Comparison of ENCODE assay signal across 17 cellular contexts in genomic region chr14:22281322-22281977, GRCh38.
DNase-seq lines count a peak whose midpoint lies in the region; ATAC-seq, FAIRE-seq and TF ChIP-seq lines count a peak whose summit lies in the region.
"Had no signal": no experiment of that assay in that cellular context is flagged by ENCODE, and none has a peak within 500 bp of the region (broad histone marks: within the 10 kb centered on the region; RNA-seq: fewer than 3 reads in every experiment).

No MANE protein-coding gene starts in this region.

- peak overlapping the region; percentile 58 for H2AFZ ChIP-seq in IMR-90 (replicated peaks; ENCODE audit: low read length, poor library complexity)

- H3K56ac ChIP-seq in IMR-90 (ENCODE audit: extremely low read depth, insufficient read depth, low read length): no peak overlapping the region

- no peak overlapping the region for H4K5ac ChIP-seq in IMR-90 (ENCODE audit: low read depth, low read length)

- no peak overlapping the region for H2BK5ac ChIP-seq in IMR-90 (ENCODE audit: low read depth, low read length, poor library complexity, severe bottlenecking)

- FAIRE-seq in kidney (lab: Jason Lieb, UNC): no peak
- FAIRE-seq: A204.1, K562 had no signal

- TF ChIP-seq CTCF in IMR-90 (conservative IDR thresholded peaks at IDR 0.05; ENCODE audit: low read depth, low read length): no peak
- TF ChIP-seq CTCF in nephron (IDR thresholded peaks at IDR 0.05; ENCODE audit: unreplicated experiment in 3 of 3): no peak
- no peak for TF ChIP-seq CTCF in kidney (IDR thresholded peaks at IDR 0.05; ENCODE audit: borderline replicate concordance, extremely low read depth, insufficient read depth)
- TF ChIP-seq CTCF in Peyer's patch (IDR thresholded peaks at IDR 0.05): no peak

- H3K27ac Mint-ChIP-seq in T-helper 1 cell treated with Interleukin-12 subunit alpha and Interleukin-12 subunit beta and Interleukin-4 antibody, amounts not matched to agents 30 μg/mL and 1 μg/mL, for 36 hours: peak overlapping the region; percentile 92
- peak overlapping the region; percentile 78 for H3K27ac Mint-ChIP-seq in activated CD4-positive, alpha-beta memory T cell treated with anti-CD3 and anti-CD28 coated beads for 36 hours
- H3K27ac Mint-ChIP-seq in nephron: peak overlapping the region; percentile 13 to 60 (median 39)
- H3K27ac Mint-ChIP-seq: endodermal cell had no signal

- no peaks in the 10 kb centered on the region for H3K36me3 Mint-ChIP-seq in T-helper 1 cell treated with Interleukin-12 subunit alpha and Interleukin-12 subunit beta and Interleukin-4 antibody, amounts not matched to agents 30 μg/mL and 1 μg/mL, for 36 hours (ENCODE audit: low read depth)
- no peaks in the 10 kb centered on the region for H3K36me3 Mint-ChIP-seq in activated CD4-positive, alpha-beta memory T cell treated with anti-CD3 and anti-CD28 coated beads for 36 hours
- no peaks in the 10 kb centered on the region for H3K36me3 Mint-ChIP-seq in nephron (ENCODE audit: low read depth)
- H3K36me3 Mint-ChIP-seq: naive B cell had no signal

- 0 out of 2 replicates have a peak overlapping the region, but pooled peaks have one; percentile 40 for H3K4ac ChIP-seq in IMR-90 (ENCODE audit: low read depth, low read length)

- no peak overlapping the region for H4K8ac ChIP-seq in IMR-90 (ENCODE audit: low read depth in 2 of 2, low read length in 2 of 2)

- intact Hi-C loops in IMR-90 (cut with micrococcal nuclease): no loop called here
- intact Hi-C loops in activated CD4-positive, alpha-beta memory T cell treated with anti-CD3 and anti-CD28 coated beads for 36 hours (cut with micrococcal nuclease): no loop called here
- intact Hi-C loops in kidney (cut with DNase I): no loop called here

- H3K27ac ChIP-seq in IMR-90 (ENCODE audit: insufficient read depth, low read length) (no peak overlapping the region), kidney (ENCODE audit: low read depth in 2 of 2, low read length in 2 of 2) (no peak overlapping the region), Peyer's patch (no peak overlapping the region)

- no peak overlapping the region for H4K91ac ChIP-seq in IMR-90 (ENCODE audit: insufficient read depth, low read depth, low read length)

- H2AK9ac ChIP-seq in IMR-90 (replicated peaks; ENCODE audit: low read depth, low read length, poor library complexity): no peak overlapping the region

- peak overlapping the region; percentile 4; the same call in 1 of the 2 replicates for H3K4me2 ChIP-seq in IMR-90 (ENCODE audit: low read depth, low read length)

- H3K9me1 ChIP-seq in IMR-90 (ENCODE audit: insufficient read depth, low read length): no peaks in the 10 kb centered on the region

- no peaks in the 10 kb centered on the region for H3K27me3 Mint-ChIP-seq in T-helper 1 cell treated with Interleukin-12 subunit alpha and Interleukin-12 subunit beta and Interleukin-4 antibody, amounts not matched to agents 30 μg/mL and 1 μg/mL, for 36 hours (ENCODE audit: low read depth)
- H3K27me3 Mint-ChIP-seq in activated CD4-positive, alpha-beta memory T cell treated with anti-CD3 and anti-CD28 coated beads for 36 hours: no peaks in the 10 kb centered on the region
- H3K27me3 Mint-ChIP-seq in nephron (ENCODE audit: low read depth): no peaks in the 10 kb centered on the region

- no peaks in the 10 kb centered on the region for H3K79me1 ChIP-seq in IMR-90 (ENCODE audit: low read depth in 1 of 2, low read length in 2 of 2)

- H2BK15ac ChIP-seq in IMR-90 (ENCODE audit: low read depth, low read length): no peak overlapping the region

- H3K23ac ChIP-seq in IMR-90 (ENCODE audit: low read depth, low read length): no peak overlapping the region

- no peak overlapping the region for H3K18ac ChIP-seq in IMR-90 (ENCODE audit: low read depth, low read length)

- in situ Hi-C loops in IMR-90 (cut with MboI; ENCODE audit: low sequenced_read_pairs): no loop called here

- H3K36me3 ChIP-seq in IMR-90 (ENCODE audit: control insufficient read depth, insufficient read depth, low read length): no peaks in the 10 kb centered on the region
- H3K36me3 ChIP-seq in kidney (ENCODE audit: control insufficient read depth in 1 of 2, insufficient read depth in 2 of 2, low read length in 2 of 2): no peaks in the 10 kb centered on the region
- H3K36me3 ChIP-seq in Peyer's patch: no peaks in the 10 kb centered on the region

- TF ChIP-seq RAD21 in IMR-90 (IDR thresholded peaks at IDR 0.05; ENCODE audit: low read length): no peak

- peaks cover 1% of the 10 kb centered on the region for H3K4me1 Mint-ChIP-seq in T-helper 1 cell treated with Interleukin-12 subunit alpha and Interleukin-12 subunit beta and Interleukin-4 antibody, amounts not matched to agents 30 μg/mL and 1 μg/mL, for 36 hours (ENCODE audit: low read depth)
- no peaks in the 10 kb centered on the region for H3K4me1 Mint-ChIP-seq in activated CD4-positive, alpha-beta memory T cell treated with anti-CD3 and anti-CD28 coated beads for 36 hours (ENCODE audit: low read depth)
- peaks cover 19% of the 10 kb centered on the region for H3K4me1 Mint-ChIP-seq in nephron
- H3K4me1 Mint-ChIP-seq: endodermal cell had no signal

- peak overlapping the region; percentile 82 for H3K4me3 Mint-ChIP-seq in T-helper 1 cell treated with Interleukin-12 subunit alpha and Interleukin-12 subunit beta and Interleukin-4 antibody, amounts not matched to agents 30 μg/mL and 1 μg/mL, for 36 hours
- H3K4me3 Mint-ChIP-seq in activated CD4-positive, alpha-beta memory T cell treated with anti-CD3 and anti-CD28 coated beads for 36 hours: peak overlapping the region; percentile 66
- peak overlapping the region in 1 of 3 experiments; percentile 32 for H3K4me3 Mint-ChIP-seq in nephron
- H3K4me3 Mint-ChIP-seq: endodermal cell had no signal

- no peaks in the 10 kb centered on the region for H3K27me3 ChIP-seq in IMR-90 (ENCODE audit: control insufficient read depth, insufficient read depth, low read length)
- H3K27me3 ChIP-seq in Peyer's patch: no peaks in the 10 kb centered on the region

- no peaks in the 10 kb centered on the region for H4K20me1 ChIP-seq in IMR-90 (ENCODE audit: insufficient read depth, low read length)

- H3K4me1 ChIP-seq in IMR-90 (ENCODE audit: control insufficient read depth, insufficient read depth, low read length): 0 out of 2 replicates have a peak, but pooled peaks cover 1% of the 10 kb centered on the region
- H3K4me1 ChIP-seq in kidney (ENCODE audit: control insufficient read depth in 1 of 2, insufficient read depth in 1 of 2, low read depth in 1 of 2, low read length in 2 of 2): no peaks in the 10 kb centered on the region
- H3K4me1 ChIP-seq in Peyer's patch: peaks cover 0 to 8% (median 0%) of the 10 kb centered on the region in 4 donors

- H3K9me3 ChIP-seq in IMR-90 (ENCODE audit: control insufficient read depth, insufficient read depth, low read length) (no peaks in the 10 kb centered on the region), kidney (ENCODE audit: control insufficient read depth in 1 of 2, low read length in 2 of 2) (no peaks in the 10 kb centered on the region), Peyer's patch (no peaks in the 10 kb centered on the region)

- WGBS in IMR-90 (ENCODE audit: extremely low coverage in 2 of 2, insufficient read length in 1 of 2), 2 experiments: no CpG with 5 or more reads among the region's 8 CpGs

- dilution Hi-C loops in IMR-90 (cut with HindIII; ENCODE audit: low sequenced_read_pairs, unreplicated experiment): no loop called here

- H3K9ac ChIP-seq in IMR-90 (ENCODE audit: low read depth, low read length): no peak overlapping the region
- no peak overlapping the region for H3K9ac ChIP-seq in kidney (ENCODE audit: low read length in 2 of 2)

- H3K4me3 ChIP-seq in IMR-90 (ENCODE audit: insufficient read depth, low read depth, low read length): no peak overlapping the region
- no peak overlapping the region for H3K4me3 ChIP-seq in kidney (ENCODE audit: low read length in 2 of 2)
- no peak overlapping the region for H3K4me3 ChIP-seq in Peyer's patch
- H3K4me3 ChIP-seq: K562 had no signal

- H2AK5ac ChIP-seq in IMR-90 (ENCODE audit: low read depth, low read length): no peak overlapping the region

- H3K9me3 Mint-ChIP-seq in T-helper 1 cell treated with Interleukin-12 subunit alpha and Interleukin-12 subunit beta and Interleukin-4 antibody, amounts not matched to agents 30 μg/mL and 1 μg/mL, for 36 hours: no peaks in the 10 kb centered on the region
- no peaks in the 10 kb centered on the region for H3K9me3 Mint-ChIP-seq in activated CD4-positive, alpha-beta memory T cell treated with anti-CD3 and anti-CD28 coated beads for 36 hours
- no peaks in the 10 kb centered on the region for H3K9me3 Mint-ChIP-seq in nephron
- H3K9me3 Mint-ChIP-seq: endodermal cell had no signal

- DNase-seq in T-helper 1 cell (no peak), IMR-90 (no peak), kidney (no peak), Peyer's patch (no peak)
- DNase-seq in activated CD4-positive, alpha-beta memory T cell treated with anti-CD3 and anti-CD28 coated beads for 36 hours: no peak
- DNase-seq: activated CD4-positive, alpha-beta T cell treated with anti-CD3 and anti-CD28 coated beads for 48 hours; caudate nucleus; endodermal cell; naive B cell; NCI-H1694; stimulated activated CD4-positive, alpha-beta T cell treated with anti-CD3 and anti-CD28 coated beads, Interleukin-15, amount 100 ng/mL, for 24 hours had no signal

- 0 out of 2 replicates have a peak overlapping the region, but pooled peaks have one; percentile 9 for H3K14ac ChIP-seq in IMR-90 (replicated peaks; ENCODE audit: low read depth, low read length)

- peak overlapping the region; percentile 20 for H2BK120ac ChIP-seq in IMR-90 (ENCODE audit: low read depth, low read length)

- no TSS peak for BruUV-seq in IMR-90 (replicated peaks; lab: Mats Ljungman, UMichigan)

- CTCF ChIA-PET in IMR-90 (lab: Yijun Ruan, JAX): interaction anchor here (0.6 kb wide), 1 partner anchor 1028 kb away, joined by 3 read pairs; no protein-coding TSS in a partner anchor
- CTCF ChIA-PET in activated CD4-positive, alpha-beta memory T cell treated with anti-CD3 and anti-CD28 coated beads for 36 hours (lab: Charles Lee): interaction anchor here (0.6 kb wide), 1 partner anchor 226 kb away, joined by 3 read pairs; no protein-coding TSS in a partner anchor

- ATAC-seq in IMR-90 (ENCODE audit: low read depth) (peak; percentile 40; the same call in 1 of the 2 replicates), SK-N-SH treated with all-trans-retinoic acid at 6 μM for 48 hours (no peak)
- ATAC-seq: K562, Panc1 had no signal

- peak overlapping the region; percentile 46 for H2BK20ac ChIP-seq in IMR-90 (ENCODE audit: low read depth, low read length)

- no peak for TF ChIP-seq POLR2A in IMR-90 (IDR thresholded peaks at IDR 0.05; ENCODE audit: low read depth, low read length)
- TF ChIP-seq POLR2A in Peyer's patch (IDR thresholded peaks at IDR 0.05): no peak

- POLR2A ChIA-PET in IMR-90 (lab: Charles Lee; ENCODE audit: unreplicated experiment): no interaction called here
- POLR2A ChIA-PET in activated CD4-positive, alpha-beta memory T cell treated with anti-CD3 and anti-CD28 coated beads for 36 hours (lab: Charles Lee): interaction anchor here (0.9 kb wide), 1 partner anchor 211 kb away, joined by 4 read pairs; no protein-coding TSS in a partner anchor

TF ChIP-seq in SK-N-SH treated with all-trans-retinoic acid at 6 μM for 48 hours, 23 proteins besides CTCF, POLR2A, EP300 and RAD21 (continues in another document):
- no peak for TF ChIP-seq ZFP30 (CRISPR knock-in tag; IDR thresholded peaks at IDR 0.05)
- no peak for TF ChIP-seq ZNF565 (CRISPR knock-in tag; conservative IDR thresholded peaks at IDR 0.05; ENCODE audit: low read depth)

Comparison
In these comparisons a context has a peak if more than half of its experiments do, and no peak if none do; other contexts are left out.
1. H3K27ac Mint-ChIP-seq: peak in every context shown above with its lines; median percentile 92 in T-helper 1 cell treated with Interleukin-12 subunit alpha and Interleukin-12 subunit beta and Interleukin-4 antibody, amounts not matched to agents 30 μg/mL and 1 μg/mL, for 36 hours; 78 in activated CD4-positive, alpha-beta memory T cell treated with anti-CD3 and anti-CD28 coated beads for 36 hours; 39 in nephron.